ENCODE assay signal across 8 cellular contexts in genomic region chr2:12507295-12507694, GRCh38.
DNase-seq lines count a peak whose midpoint lies in the region; ATAC-seq and TF ChIP-seq lines count a peak whose summit lies in the region.
"Had no signal": no experiment of that assay in that cellular context is flagged by ENCODE, and none has a peak within 500 bp of the region (broad histone marks: within the 10 kb centered on the region; RNA-seq: fewer than 3 reads in every experiment).

No MANE protein-coding gene starts in this region.

- no peaks in the 10 kb centered on the region for H3K27me3 ChIP-seq in vagina

- DNase-seq in T-helper 17 cell (peak in 1 of 3 donors; percentile 20), astrocyte of the spinal cord (ENCODE audit: low read depth, low spot score) (peak; percentile 61), NCI-H1105 (lab: John Stamatoyannopoulos, UW) (no peak), vagina (ENCODE audit: extremely low spot score in 2 of 2) (no peak)
- DNase-seq in stimulated activated CD4-positive, alpha-beta T cell treated with anti-CD3 and anti-CD28 coated beads, TNF-alpha, amount 100 ng/mL, for 24 hours (ENCODE audit: low read depth in 3 of 3), result peak; percentile 66 to 80 (median 72)

- no peak for TF ChIP-seq CTCF in astrocyte of the spinal cord (IDR thresholded peaks at IDR 0.05; ENCODE audit: low read depth, low read length)
- TF ChIP-seq CTCF in vagina (IDR thresholded peaks at IDR 0.05), result no peak

- no peak overlapping the region for H3K27ac ChIP-seq in vagina

- intact Hi-C loops in vagina (cut with DNase I), result no loop called here

- H3K27me3 Mint-ChIP-seq in T-helper 17 cell, result no peaks in the 10 kb centered on the region

- no peak for TF ChIP-seq POLR2A in vagina (IDR thresholded peaks at IDR 0.05)

- H3K4me3 ChIP-seq in astrocyte of the spinal cord (ENCODE audit: low read depth, low read length) (no peak overlapping the region), vagina (no peak overlapping the region)

- in situ Hi-C loops in astrocyte of the spinal cord (cut with HindIII; ENCODE audit: low sequenced_read_pairs), result no loop called here

- H3K27ac Mint-ChIP-seq in T-helper 17 cell, result peak overlapping the region; percentile 63
- H3K27ac Mint-ChIP-seq: dendritic cell treated with granulocyte-macrophage colony-stimulating factor and Interleukin-4, amounts not matched to agents 40 ng/mL and 50 ng/mL, for 4 days had no signal

- H3K4me1 Mint-ChIP-seq in T-helper 17 cell, result peaks cover 66% of the 10 kb centered on the region

- H3K36me3 Mint-ChIP-seq in T-helper 17 cell (ENCODE audit: low read depth), result peaks cover 2% of the 10 kb centered on the region

- H3K9me3 ChIP-seq in T-helper 17 cell (ENCODE audit: control insufficient read depth, low read length, poor library complexity, severe bottlenecking) (peaks cover 7% of the 10 kb centered on the region), vagina (no peaks in the 10 kb centered on the region)

- no peaks in the 10 kb centered on the region for H3K36me3 ChIP-seq in vagina

- H3K4me3 Mint-ChIP-seq in T-helper 17 cell, result peak overlapping the region; percentile 59
- H3K4me3 Mint-ChIP-seq: dendritic cell treated with granulocyte-macrophage colony-stimulating factor and Interleukin-4, amounts not matched to agents 40 ng/mL and 50 ng/mL, for 4 days had no signal

- H3K4me1 ChIP-seq in vagina, result no peaks in the 10 kb centered on the region

- peak; percentile 83 for ATAC-seq in GM19397 (IDR thresholded peaks at IDR 0.05; ENCODE audit: unreplicated experiment)
- peak; percentile 78 for ATAC-seq in HG03280 (IDR thresholded peaks at IDR 0.05; ENCODE audit: unreplicated experiment)
- peak; percentile 85 for ATAC-seq in T-helper 17 cell

Comparison
In these comparisons a context has a peak if more than half of its experiments do, and no peak if none do; other contexts are left out.
1. DNase-seq: peak in astrocyte of the spinal cord (single experiment) and stimulated activated CD4-positive, alpha-beta T cell treated with anti-CD3 and anti-CD28 coated beads, TNF-alpha, amount 100 ng/mL, for 24 hours (3 of 3); none in NCI-H1105 (single experiment) and vagina (0 of 2).
2. Peak in every context shown above with its lines, with median percentiles within 50 percentile points of each other: ATAC-seq.